Comparison of ENCODE assay signal across 17 cellular contexts in the genomic region with DNA sequence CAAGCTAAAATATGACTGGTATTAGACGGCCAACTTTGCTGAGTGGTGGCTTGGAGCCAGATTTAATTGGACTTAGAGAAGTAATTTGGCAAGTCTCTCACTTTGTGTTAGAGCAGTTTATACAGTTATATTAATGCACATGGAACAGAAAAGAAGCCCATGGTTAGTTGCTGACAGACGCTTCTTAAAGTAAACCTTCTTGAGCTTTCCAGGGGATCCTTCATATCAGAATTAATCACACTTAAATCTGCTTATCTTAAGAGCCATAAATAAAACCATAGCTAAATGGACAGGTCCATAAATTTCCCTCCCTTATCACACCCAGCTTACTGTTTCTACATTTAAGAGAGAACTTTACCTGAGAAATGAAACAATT. TPM values are rescaled to one million over a fixed set of nuclear protein-coding genes. Genes with fewer than 3 reads are reported as not detected.
DNase-seq lines count a peak whose midpoint lies in the region; ATAC-seq and TF ChIP-seq lines count a peak whose summit lies in the region.
"Had no signal": no experiment of that assay in that cellular context is flagged by ENCODE, and none has a peak within 500 bp of the region (broad histone marks: within the 10 kb centered on the region; RNA-seq: fewer than 3 reads in every experiment).

No MANE protein-coding gene starts in this region.

- H3K27ac Mint-ChIP-seq in brain (peak overlapping the region; percentile 23 to 93 (median 87)), osteocyte (ENCODE audit: unreplicated experiment) (peak overlapping the region; percentile 54)
- H3K27ac Mint-ChIP-seq: effector memory CD8-positive, alpha-beta T cell had no signal

- peaks cover 7% of the 10 kb centered on the region for H3K27me3 Mint-ChIP-seq in brain
- H3K27me3 Mint-ChIP-seq in osteocyte (ENCODE audit: unreplicated experiment): no peaks in the 10 kb centered on the region

- no peak for ATAC-seq in GM21528 (IDR thresholded peaks at IDR 0.05; ENCODE audit: low FRiP score, unreplicated experiment)
- ATAC-seq: effector memory CD8-positive, alpha-beta T cell had no signal

- peaks cover 72% of the 10 kb centered on the region for H3K4me1 Mint-ChIP-seq in brain
- H3K4me1 Mint-ChIP-seq in osteocyte (ENCODE audit: unreplicated experiment): peaks cover 58% of the 10 kb centered on the region

- peak; percentile 4 for DNase-seq in DMS 273 treated with DMSO at 0.1 percent for 48 hours (lab: John Stamatoyannopoulos, UW)
- DNase-seq in NCI-H524 (lab: John Stamatoyannopoulos, UW): peak; percentile 81 to 92
- DNase-seq in osteocyte (ENCODE audit: extremely low spot score, unreplicated experiment): no peak
- DNase-seq in stimulated activated CD4-positive, alpha-beta T cell treated with anti-CD3 and anti-CD28 coated beads, Interleukin-1b, Interleukin-23, amount 100 ng/mL, for 48 hours: no peak
- DNase-seq in cerebellum (ENCODE audit: low spot score): no peak
- no peak for DNase-seq in DMS153 treated with DMSO at 0.1 percent for 48 hours (lab: John Stamatoyannopoulos, UW; ENCODE audit: unreplicated experiment)
- DNase-seq: activated CD4-positive, CD25-positive, alpha-beta regulatory T cell treated with anti-CD3 and anti-CD28 coated beads, Interleukin-2, amount 50 U/mL, for 72 hours; activated CD8-positive, alpha-beta memory T cell treated with anti-CD3 and anti-CD28 coated beads, Interleukin-2, amount 50 U/mL, for 4 hours; activated naive CD4-positive, alpha-beta T cell; BE2C; effector memory CD8-positive, alpha-beta T cell; mesendoderm; NCI-H1092; NCI-H2171 treated with DMSO at 0.1 percent for 48 hours; nucleus accumbens had no signal

- H3K4me3 Mint-ChIP-seq in brain (peak overlapping the region in 2 of 5 experiments; percentile 51 to 60), osteocyte (ENCODE audit: unreplicated experiment) (no peak overlapping the region)
- H3K4me3 Mint-ChIP-seq: effector memory CD8-positive, alpha-beta T cell had no signal

- TF ChIP-seq CTCF in brain (conservative IDR thresholded peaks at IDR 0.05) (no peak), osteocyte (IDR thresholded peaks at IDR 0.05) (no peak)

- H3K9me3 Mint-ChIP-seq in brain (peaks cover 0 to 2% (median 0%) of the 10 kb centered on the region in 5 experiments), osteocyte (ENCODE audit: unreplicated experiment) (no peaks in the 10 kb centered on the region)
- H3K9me3 Mint-ChIP-seq: effector memory CD8-positive, alpha-beta T cell had no signal

- H3K36me3 Mint-ChIP-seq in brain (no peaks in the 10 kb centered on the region), osteocyte (ENCODE audit: unreplicated experiment) (no peaks in the 10 kb centered on the region)

RNA-seq across cellular contexts. Expression of a gene that starts 9.6 kb away (rescaled TPM):
- polyA plus RNA-seq in brain (ENCODE audit: insufficient read depth, low read depth, low replicate concordance): not detected
- total RNA-seq in osteocyte: not detected in 2 replicates
- total RNA-seq in cerebellum: not detected

RNA-seq across cellular contexts. Expression of a gene that starts 49.7 kb away (rescaled TPM):
- 17.1 TPM for polyA plus RNA-seq in brain (ENCODE audit: insufficient read depth, low read depth, low replicate concordance)
- total RNA-seq in osteocyte (5.0 and 6.8 TPM in 2 replicates), cerebellum (24.8 TPM)

Comparison
In these comparisons a context has a peak if more than half of its experiments do, and no peak if none do; other contexts are left out.
1. DNase-seq: peak in DMS 273 treated with DMSO at 0.1 percent for 48 hours (single experiment) and NCI-H524 (2 of 2); none in osteocyte (single experiment), stimulated activated CD4-positive, alpha-beta T cell treated with anti-CD3 and anti-CD28 coated beads, Interleukin-1b, Interleukin-23, amount 100 ng/mL, for 48 hours (single experiment), cerebellum (single experiment) and DMS153 treated with DMSO at 0.1 percent for 48 hours (single experiment).